ENCODE assay signal across 8 cellular contexts in genomic region chr19:53554804-53555203, GRCh38. TPM values are rescaled to one million over a fixed set of nuclear protein-coding genes. Genes with fewer than 3 reads are reported as not detected.
DNase-seq lines count a peak whose midpoint lies in the region; ATAC-seq and TF ChIP-seq lines count a peak whose summit lies in the region.

No MANE protein-coding gene starts in this region.

- H3K4me1 Mint-ChIP-seq in naive thymus-derived CD8-positive, alpha-beta T cell = peaks cover 8 to 28% (median 21%) of the 10 kb centered on the region in 4 donors

- peak overlapping the region; percentile 90 to 99 (median 96) for H3K4me3 Mint-ChIP-seq in naive thymus-derived CD8-positive, alpha-beta T cell

- POLR2A ChIA-PET in BJ (lab: Charles Lee) = no interaction called here
- POLR2A ChIA-PET in naive thymus-derived CD8-positive, alpha-beta T cell (lab: Charles Lee) = interaction anchor here (0.5 to 1.2 kb wide), 4 partner anchors 16 to 396 kb away, joined by 4 to 5 read pairs (median 5); partner anchors contain the start of gene ZNF347

- peak in 1 of 2 donors; percentile 4 for ATAC-seq in naive thymus-derived CD8-positive, alpha-beta T cell
- no peak for ATAC-seq in GM21786 (IDR thresholded peaks at IDR 0.05; ENCODE audit: unreplicated experiment)

- CTCF ChIA-PET in BJ (lab: Yijun Ruan, JAX) = no interaction called here

- peak overlapping the region; percentile 93 to 100 (median 100) for H3K27ac Mint-ChIP-seq in naive thymus-derived CD8-positive, alpha-beta T cell

- 67 to 77% methylated on average over 24 of the region's 24 CpGs for WGBS in ectodermal cell, 2 experiments

- no peak for TF ChIP-seq CTCF in BJ (IDR thresholded peaks at IDR 0.05; ENCODE audit: insufficient read depth, low read depth, low read length)

- DNase-seq in BJ (ENCODE audit: low read depth) (no peak), COLO668 (lab: John Stamatoyannopoulos, UW; ENCODE audit: unreplicated experiment) (no peak), HCEC 1CT (no peak), COR-L47 (lab: John Stamatoyannopoulos, UW) (no peak)
- no peak for DNase-seq in Jurkat, Clone E6-1 (ENCODE audit: low read depth, low spot score)
- DNase-seq in naive thymus-derived CD8-positive, alpha-beta T cell = no peak

- H3K27ac ChIP-seq in ectodermal cell (ENCODE audit: insufficient read depth, low read depth, low read length, poor library complexity, severe bottlenecking) = no peak overlapping the region

- H3K27me3 Mint-ChIP-seq in naive thymus-derived CD8-positive, alpha-beta T cell = no peaks in the 10 kb centered on the region

- H3K36me3 ChIP-seq in BJ (ENCODE audit: control insufficient read depth, insufficient read depth, low read length) (no peaks in the 10 kb centered on the region), ectodermal cell (ENCODE audit: control insufficient read depth, insufficient read depth, low read length) (peaks cover 9% of the 10 kb centered on the region)

- H3K27me3 ChIP-seq in BJ (ENCODE audit: control insufficient read depth, insufficient read depth, low read length) = no peaks in the 10 kb centered on the region
- no peaks in the 10 kb centered on the region for H3K27me3 ChIP-seq in ectodermal cell (ENCODE audit: control insufficient read depth, insufficient read depth, low read length, poor library complexity, severe bottlenecking)

- H3K4me1 ChIP-seq in ectodermal cell (ENCODE audit: control insufficient read depth, insufficient read depth, low read length) = no peaks in the 10 kb centered on the region

- H3K9me3 Mint-ChIP-seq in naive thymus-derived CD8-positive, alpha-beta T cell = peaks cover 0 to 30% (median 4%) of the 10 kb centered on the region in 9 donors

- peak overlapping the region; percentile 47 for H3K4me3 ChIP-seq in BJ (ENCODE audit: low read depth, low read length)
- H3K4me3 ChIP-seq in Jurkat, Clone E6-1 (ENCODE audit: low read length) = peak overlapping the region; percentile 65
- H3K4me3 ChIP-seq in ectodermal cell (ENCODE audit: insufficient read depth, low read depth, low read length) = peak overlapping the region; percentile 40

- no peaks in the 10 kb centered on the region for H3K9me3 ChIP-seq in ectodermal cell (ENCODE audit: control insufficient read depth, low read length)

- H3K36me3 Mint-ChIP-seq in naive thymus-derived CD8-positive, alpha-beta T cell = peaks cover 0 to 54% (median 42%) of the 10 kb centered on the region in 3 donors

RNA-seq across cellular contexts. Expression of gene ZNF331, which starts 16.9 kb away (rescaled TPM):
- 4.8 and 6.1 TPM in 2 replicates for polyA plus RNA-seq in BJ (2011; rRNA removed)
- polyA minus RNA-seq in BJ (2011; rRNA and poly(A)+ RNA removed) = 6.2 and 9.2 TPM in 2 replicates
- 6.0 TPM for polyA plus RNA-seq in Jurkat, Clone E6-1 (2012; ENCODE audit: insufficient read depth, insufficient read length)
- 38.3 TPM for polyA plus RNA-seq in ectodermal cell (2013, experiment 1 of 4)
- polyA plus RNA-seq in ectodermal cell (2013, experiment 2 of 4) = 39.4 TPM
- 33.4 TPM for polyA plus RNA-seq in ectodermal cell (2013, experiment 3 of 4)
- polyA plus RNA-seq in ectodermal cell (2013, experiment 4 of 4) = 35.5 TPM
- 10 to 100 TPM; 52.4 to 60.9 TPM for total RNA-seq in naive thymus-derived CD8-positive, alpha-beta T cell
- polyA plus RNA-seq in naive thymus-derived CD8-positive, alpha-beta T cell = 10 to 100 TPM; 31.1 to 35.2 (median 31.2) TPM
